ENCODE assay signal across 8 cellular contexts in the genomic region with DNA sequence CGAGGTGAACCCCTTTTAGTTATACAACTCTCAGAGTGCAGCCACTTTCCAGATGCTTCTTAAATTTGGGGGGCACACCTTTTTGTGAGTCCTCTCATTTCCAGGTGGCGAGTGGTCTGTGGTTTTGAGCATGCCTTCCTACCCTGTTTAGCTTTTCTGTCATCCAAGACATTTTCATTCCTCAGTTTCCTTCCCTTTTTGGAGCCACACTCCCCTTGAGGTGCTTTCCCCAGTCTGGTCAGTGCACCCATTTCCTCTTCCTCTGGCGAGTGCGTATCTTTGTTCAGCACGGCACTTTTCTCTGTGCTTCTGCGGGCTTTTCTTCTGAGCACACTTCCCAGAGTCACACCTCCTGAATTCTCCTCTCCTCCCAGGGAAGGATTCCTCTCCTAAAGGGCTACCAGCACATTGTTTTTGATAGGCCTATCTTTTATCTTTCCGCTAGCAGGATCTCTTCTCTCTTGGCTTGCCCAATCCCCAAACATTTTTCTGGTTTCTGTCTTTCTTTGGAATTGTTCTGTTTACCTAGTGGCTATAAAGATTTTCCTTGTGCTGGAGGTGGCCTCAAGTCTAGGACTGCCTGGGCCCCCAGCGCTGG. TPM values are rescaled to one million over a fixed set of nuclear protein-coding genes. Genes with fewer than 3 reads are reported as not detected.
DNase-seq lines count a peak whose midpoint lies in the region; ATAC-seq and TF ChIP-seq lines count a peak whose summit lies in the region.

No MANE protein-coding gene starts in this region.

- WGBS in upper lobe of left lung, 2 donors: 25 to 29% methylated on average over 6 to 8 of the region's 8 CpGs

- H3K9me3 ChIP-seq in colonic mucosa (no peaks in the 10 kb centered on the region), mononuclear cell (ENCODE audit: low read depth, low read length) (no peaks in the 10 kb centered on the region), upper lobe of left lung (no peaks in the 10 kb centered on the region)

- peaks cover 12% of the 10 kb centered on the region for H3K4me1 ChIP-seq in colonic mucosa
- peaks cover 84% of the 10 kb centered on the region for H3K4me1 ChIP-seq in mononuclear cell (ENCODE audit: insufficient read depth, low read length)
- peaks cover 54 to 81% (median 66%) of the 10 kb centered on the region in 4 donors for H3K4me1 ChIP-seq in upper lobe of left lung

- H3K27me3 ChIP-seq in colonic mucosa (no peaks in the 10 kb centered on the region), mononuclear cell (ENCODE audit: insufficient read depth, low read length) (no peaks in the 10 kb centered on the region), upper lobe of left lung (no peaks in the 10 kb centered on the region)

- TF ChIP-seq POLR2A in upper lobe of left lung (IDR thresholded peaks at IDR 0.05): peak in 1 of 4 donors; percentile 49

- H3K4me3 ChIP-seq in colonic mucosa (peak overlapping the region; percentile 60), mononuclear cell (ENCODE audit: low read length) (peak overlapping the region; percentile 78), upper lobe of left lung (peak overlapping the region in 3 of 4 donors; percentile 62 to 82 (median 70))

- TF ChIP-seq CTCF in colonic mucosa (IDR thresholded peaks at IDR 0.05): no peak
- no peak for TF ChIP-seq CTCF in upper lobe of left lung (IDR thresholded peaks at IDR 0.05)

- H3K27ac ChIP-seq in colonic mucosa (peak overlapping the region; percentile 85), upper lobe of left lung (peak overlapping the region; percentile 89 to 98 (median 92))

- H3K36me3 ChIP-seq in colonic mucosa (no peaks in the 10 kb centered on the region), upper lobe of left lung (peaks cover 0 to 8% (median 0%) of the 10 kb centered on the region in 4 donors)

- DNase-seq in activated CD8-positive, alpha-beta memory T cell treated with anti-CD3 and anti-CD28 coated beads for 24 hours: peak; percentile 62
- DNase-seq in activated CD8-positive, alpha-beta memory T cell treated with anti-CD3 and anti-CD28 coated beads, Interleukin-2, amount 50 U/mL, for 4 hours: no peak
- DNase-seq in T-helper 2 cell: peak in 3 of 5 experiments; percentile 32 to 65 (median 56)
- DNase-seq in colonic mucosa: peak; percentile 63
- DNase-seq in upper lobe of left lung: peak in 1 of 2 donors; percentile 67
- no peak for DNase-seq in kidney tubule cell (ENCODE audit: low spot score)
- DNase-seq in NCI-H2171 (lab: John Stamatoyannopoulos, UW): no peak

- intact Hi-C loops in colonic mucosa (cut with DNase I): no loop called here

- no peak for TF ChIP-seq EP300 in upper lobe of left lung (IDR thresholded peaks at IDR 0.05)

- peak overlapping the region in 1 of 2 donors; percentile 89 for H3K9ac ChIP-seq in colonic mucosa (ENCODE audit: low read depth in 2 of 2, low read length in 2 of 2)

- ATAC-seq in upper lobe of left lung (ENCODE audit: low FRiP score in 2 of 2): peak in 1 of 2 donors; percentile 4

RNA-seq across cellular contexts. Expression of a gene that starts 1.4 kb away (rescaled TPM):
- total RNA-seq in colonic mucosa (10 to 100 TPM; 25.5 to 27.0 TPM), mononuclear cell (103 TPM), upper lobe of left lung (10 to 100 TPM; 29.9 to 65.9 (median 42.5) TPM)

RNA-seq across cellular contexts. Expression of a gene that starts 31.2 kb away (rescaled TPM):
- total RNA-seq in colonic mucosa (100 to 1,000 TPM; 228 to 248 TPM), mononuclear cell (1,157 TPM), upper lobe of left lung (100 to 1,000 TPM; 220 to 925 (median 266) TPM)

Comparison
In these comparisons a context has a peak if more than half of its experiments do, and no peak if none do; other contexts are left out.
1. DNase-seq: peak in activated CD8-positive, alpha-beta memory T cell treated with anti-CD3 and anti-CD28 coated beads for 24 hours (single experiment), T-helper 2 cell (3 of 5) and colonic mucosa (single experiment); none in activated CD8-positive, alpha-beta memory T cell treated with anti-CD3 and anti-CD28 coated beads, Interleukin-2, amount 50 U/mL, for 4 hours (single experiment), kidney tubule cell (single experiment) and NCI-H2171 (single experiment).
2. Peak in every context shown above with its lines, with median percentiles within 50 percentile points of each other: H3K4me3 ChIP-seq.